Comparison of ENCODE assay signal across 18 cellular contexts in genomic region chr7:141884544-141885227, GRCh38. TPM values are rescaled to one million over a fixed set of nuclear protein-coding genes. Genes with fewer than 3 reads are reported as not detected.
DNase-seq lines count a peak whose midpoint lies in the region; ATAC-seq and TF ChIP-seq lines count a peak whose summit lies in the region.
"Had no signal": no experiment of that assay in that cellular context is flagged by ENCODE, and none has a peak within 500 bp of the region (broad histone marks: within the 10 kb centered on the region; RNA-seq: fewer than 3 reads in every experiment).

No MANE protein-coding gene starts in this region.

- no peak for TF ChIP-seq EP300 in sigmoid colon (IDR thresholded peaks at IDR 0.05)

- H3K27ac Mint-ChIP-seq in activated CD4-positive, alpha-beta T cell treated with anti-CD3 and anti-CD28 coated beads for 36 hours: no peak overlapping the region
- H3K27ac Mint-ChIP-seq in activated CD4-positive, alpha-beta T cell treated with anti-CD3 and anti-CD28 coated beads, Interleukin-2, amount 10 ng/mL, durations not matched to agents 7 days and 5 days: no peak overlapping the region
- H3K27ac Mint-ChIP-seq in stimulated activated naive B cell treated with anti-CD40 and anti-IgM and Interleukin-4, amounts not matched to agents 10 μg/mL and 1 μg/mL and 100 μg/mL, for 72 hours: peak overlapping the region; percentile 80
- H3K27ac Mint-ChIP-seq: activated naive CD4-positive, alpha-beta T cell treated with anti-CD3 and anti-CD28 coated beads, Interleukin-2, amount 50 U/mL, for 24 hours had no signal

- intact Hi-C loops in activated CD4-positive, alpha-beta T cell treated with anti-CD3 and anti-CD28 coated beads for 36 hours (cut with DNase I, micrococcal nuclease): no loop called here
- intact Hi-C loops in sigmoid colon (cut with DNase I): no loop called here

- no peak for TF ChIP-seq POLR2A in sigmoid colon (IDR thresholded peaks at IDR 0.05)

- no peaks in the 10 kb centered on the region for H3K27me3 ChIP-seq in WERI-Rb-1 (ENCODE audit: insufficient read depth, low read depth, severe bottlenecking)
- H3K27me3 ChIP-seq in sigmoid colon: no peaks in the 10 kb centered on the region
- H3K27me3 ChIP-seq: esophagus squamous epithelium, right atrium auricular region, thyroid gland had no signal

- peaks cover 4% of the 10 kb centered on the region for H3K27me3 Mint-ChIP-seq in activated CD4-positive, alpha-beta T cell treated with anti-CD3 and anti-CD28 coated beads for 36 hours
- H3K27me3 Mint-ChIP-seq in activated CD4-positive, alpha-beta T cell treated with anti-CD3 and anti-CD28 coated beads, Interleukin-2, amount 10 ng/mL, durations not matched to agents 7 days and 5 days: no peaks in the 10 kb centered on the region
- H3K27me3 Mint-ChIP-seq in stimulated activated naive B cell treated with anti-CD40 and anti-IgM and Interleukin-4, amounts not matched to agents 10 μg/mL and 1 μg/mL and 100 μg/mL, for 72 hours: no peaks in the 10 kb centered on the region

- no peak overlapping the region for H3K4me3 ChIP-seq in WERI-Rb-1 (ENCODE audit: low read depth, low read length)
- H3K4me3 ChIP-seq in sigmoid colon: no peak overlapping the region
- H3K4me3 ChIP-seq: esophagus squamous epithelium, right atrium auricular region, thyroid gland had no signal

- H3K9me3 ChIP-seq in WERI-Rb-1 (ENCODE audit: severe bottlenecking) (no peaks in the 10 kb centered on the region), sigmoid colon (peaks cover 0 to 2% (median 0%) of the 10 kb centered on the region in 4 donors)
- H3K9me3 ChIP-seq: right atrium auricular region, thyroid gland had no signal

- CTCF ChIA-PET in activated CD4-positive, alpha-beta T cell treated with anti-CD3 and anti-CD28 coated beads for 36 hours (lab: Charles Lee): no interaction called here
- CTCF ChIA-PET in activated CD4-positive, alpha-beta T cell treated with anti-CD3 and anti-CD28 coated beads, Interleukin-2, amount 10 ng/mL, durations not matched to agents 7 days and 5 days (lab: Charles Lee): no interaction called here

- TF ChIP-seq CTCF in WERI-Rb-1 (IDR thresholded peaks at IDR 0.05; ENCODE audit: low read depth, low read length) (no peak), sigmoid colon (IDR thresholded peaks at IDR 0.05) (no peak)

- H3K4me1 ChIP-seq in sigmoid colon: no peaks in the 10 kb centered on the region
- H3K4me1 ChIP-seq: esophagus squamous epithelium, right atrium auricular region, thyroid gland had no signal

- POLR2A ChIA-PET in activated CD4-positive, alpha-beta T cell treated with anti-CD3 and anti-CD28 coated beads for 36 hours (lab: Charles Lee): no interaction called here
- POLR2A ChIA-PET in activated CD4-positive, alpha-beta T cell treated with anti-CD3 and anti-CD28 coated beads, Interleukin-2, amount 10 ng/mL, durations not matched to agents 7 days and 5 days (lab: Charles Lee): no interaction called here

- ATAC-seq in activated CD4-positive, alpha-beta T cell treated with anti-CD3 and anti-CD28 coated beads for 36 hours: peak; percentile 69
- peak; percentile 86 for ATAC-seq in GM21825 (IDR thresholded peaks at IDR 0.05; ENCODE audit: unreplicated experiment)
- peak; percentile 52 for ATAC-seq in HG03457 (IDR thresholded peaks at IDR 0.05; ENCODE audit: unreplicated experiment)
- ATAC-seq in stimulated activated naive B cell treated with anti-CD40 and anti-IgM and Interleukin-4, amounts not matched to agents 10 μg/mL and 1 μg/mL and 100 μg/mL, for 72 hours (replicated peaks): peak; percentile 96 to 99
- no peak for ATAC-seq in HG03439 (IDR thresholded peaks at IDR 0.05; ENCODE audit: unreplicated experiment)
- ATAC-seq: HCT116, HepG2 had no signal

- no peaks in the 10 kb centered on the region for H3K9me3 Mint-ChIP-seq in activated CD4-positive, alpha-beta T cell treated with anti-CD3 and anti-CD28 coated beads for 36 hours (ENCODE audit: low read depth)
- peaks cover 3% of the 10 kb centered on the region for H3K9me3 Mint-ChIP-seq in activated CD4-positive, alpha-beta T cell treated with anti-CD3 and anti-CD28 coated beads, Interleukin-2, amount 10 ng/mL, durations not matched to agents 7 days and 5 days
- H3K9me3 Mint-ChIP-seq in stimulated activated naive B cell treated with anti-CD40 and anti-IgM and Interleukin-4, amounts not matched to agents 10 μg/mL and 1 μg/mL and 100 μg/mL, for 72 hours: no peaks in the 10 kb centered on the region
- H3K9me3 Mint-ChIP-seq: activated naive CD4-positive, alpha-beta T cell treated with anti-CD3 and anti-CD28 coated beads, Interleukin-2, amount 50 U/mL, for 24 hours had no signal

- 76 to 81% methylated on average over 5 of the region's 5 CpGs for WGBS in sigmoid colon, 2 donors

- H3K4me3 Mint-ChIP-seq in activated CD4-positive, alpha-beta T cell treated with anti-CD3 and anti-CD28 coated beads for 36 hours: no peak overlapping the region
- H3K4me3 Mint-ChIP-seq in activated CD4-positive, alpha-beta T cell treated with anti-CD3 and anti-CD28 coated beads, Interleukin-2, amount 10 ng/mL, durations not matched to agents 7 days and 5 days: no peak overlapping the region
- H3K4me3 Mint-ChIP-seq in stimulated activated naive B cell treated with anti-CD40 and anti-IgM and Interleukin-4, amounts not matched to agents 10 μg/mL and 1 μg/mL and 100 μg/mL, for 72 hours: no peak overlapping the region
- H3K4me3 Mint-ChIP-seq: activated naive CD4-positive, alpha-beta T cell treated with anti-CD3 and anti-CD28 coated beads, Interleukin-2, amount 50 U/mL, for 24 hours had no signal

- H3K27ac ChIP-seq in WERI-Rb-1: no peak overlapping the region
- no peak overlapping the region for H3K27ac ChIP-seq in sigmoid colon
- H3K27ac ChIP-seq: esophagus squamous epithelium, right atrium auricular region, thyroid gland had no signal

- no peak for DNase-seq in activated CD4-positive, alpha-beta T cell treated with anti-CD3 and anti-CD28 coated beads for 36 hours
- no peak for DNase-seq in activated CD4-positive, alpha-beta T cell treated with anti-CD3 and anti-CD28 coated beads, Interleukin-2, amount 10 ng/mL, durations not matched to agents 7 days and 5 days
- peak; percentile 29 for DNase-seq in stimulated activated naive B cell treated with anti-CD40 and anti-IgM and Interleukin-4, amounts not matched to agents 10 μg/mL and 1 μg/mL and 100 μg/mL, for 72 hours
- DNase-seq in WERI-Rb-1 (no peak), sigmoid colon (no peak)
- DNase-seq: cerebellar nuclear complex, esophagus squamous epithelium, T-helper 1 cell, thyroid gland had no signal

- peaks cover 2% of the 10 kb centered on the region for H3K4me1 Mint-ChIP-seq in activated CD4-positive, alpha-beta T cell treated with anti-CD3 and anti-CD28 coated beads for 36 hours
- H3K4me1 Mint-ChIP-seq in activated CD4-positive, alpha-beta T cell treated with anti-CD3 and anti-CD28 coated beads, Interleukin-2, amount 10 ng/mL, durations not matched to agents 7 days and 5 days: no peaks in the 10 kb centered on the region
- peaks cover 7 to 10% of the 10 kb centered on the region in 2 donors for H3K4me1 Mint-ChIP-seq in stimulated activated naive B cell treated with anti-CD40 and anti-IgM and Interleukin-4, amounts not matched to agents 10 μg/mL and 1 μg/mL and 100 μg/mL, for 72 hours
- H3K4me1 Mint-ChIP-seq: activated naive CD4-positive, alpha-beta T cell treated with anti-CD3 and anti-CD28 coated beads, Interleukin-2, amount 50 U/mL, for 24 hours had no signal

- no peaks in the 10 kb centered on the region for H3K36me3 Mint-ChIP-seq in activated CD4-positive, alpha-beta T cell treated with anti-CD3 and anti-CD28 coated beads for 36 hours (ENCODE audit: low read depth)
- H3K36me3 Mint-ChIP-seq in activated CD4-positive, alpha-beta T cell treated with anti-CD3 and anti-CD28 coated beads, Interleukin-2, amount 10 ng/mL, durations not matched to agents 7 days and 5 days (ENCODE audit: low read depth): no peaks in the 10 kb centered on the region
- H3K36me3 Mint-ChIP-seq in stimulated activated naive B cell treated with anti-CD40 and anti-IgM and Interleukin-4, amounts not matched to agents 10 μg/mL and 1 μg/mL and 100 μg/mL, for 72 hours: no peaks in the 10 kb centered on the region
- H3K36me3 Mint-ChIP-seq: activated naive CD4-positive, alpha-beta T cell treated with anti-CD3 and anti-CD28 coated beads, Interleukin-2, amount 50 U/mL, for 24 hours had no signal

- H3K36me3 ChIP-seq in WERI-Rb-1 (no peaks in the 10 kb centered on the region), sigmoid colon (no peaks in the 10 kb centered on the region)
- H3K36me3 ChIP-seq: esophagus squamous epithelium, right atrium auricular region, thyroid gland had no signal

RNA-seq across cellular contexts. Expression of gene OR9A4, which starts 31.5 kb away (rescaled TPM):
- not detected for total RNA-seq in activated CD4-positive, alpha-beta T cell treated with anti-CD3 and anti-CD28 coated beads for 36 hours
- not detected for total RNA-seq in activated CD4-positive, alpha-beta T cell treated with anti-CD3 and anti-CD28 coated beads, Interleukin-2, amount 10 ng/mL, durations not matched to agents 7 days and 5 days
- total RNA-seq in sigmoid colon: not detected
- polyA plus RNA-seq in sigmoid colon: not detected
- total RNA-seq: esophagus squamous epithelium, HepG2, mononuclear cell, right atrium auricular region, thyroid gland had no signal
- polyA plus RNA-seq: HepG2 had no signal

RNA-seq across cellular contexts. Expression of gene PRSS37, which starts 43.4 kb away (rescaled TPM):
- not detected for total RNA-seq in activated CD4-positive, alpha-beta T cell treated with anti-CD3 and anti-CD28 coated beads for 36 hours
- total RNA-seq in activated CD4-positive, alpha-beta T cell treated with anti-CD3 and anti-CD28 coated beads, Interleukin-2, amount 10 ng/mL, durations not matched to agents 7 days and 5 days: not detected
- total RNA-seq in sigmoid colon: not detected
- polyA plus RNA-seq in sigmoid colon: not detected
- total RNA-seq: esophagus squamous epithelium, HepG2, OCI-LY7, right atrium auricular region, thyroid gland had no signal
- polyA plus RNA-seq: HepG2 had no signal
